Comparison of ENCODE assay signal across 11 cellular contexts in genomic region chr12:94304566-94305061, GRCh38.
A peak's percentile ranks its signal among the peaks of the same experiment; 100 is the strongest.
DNase-seq lines count a peak whose midpoint lies in the region; ATAC-seq and TF ChIP-seq lines count a peak whose summit lies in the region.
"Had no signal": no experiment of that assay in that cellular context is flagged by ENCODE, and none has a peak within 500 bp of the region (broad histone marks: within the 10 kb centered on the region; RNA-seq: fewer than 3 reads in every experiment).

No MANE protein-coding gene starts in this region.

- 32% methylated on average over 3 of the region's 3 CpGs for WGBS in mesenchymal stem cell
- WGBS in esophagus squamous epithelium, 2 donors = 92 to 100% methylated on average over 1 to 3 of the region's 3 CpGs

- H2BK12ac ChIP-seq in mesenchymal stem cell (ENCODE audit: low read length in 2 of 2) = peak overlapping the region; percentile 14 to 37

- no peak overlapping the region for H3K14ac ChIP-seq in mesenchymal stem cell (ENCODE audit: low read length in 2 of 2)

- peaks cover 2% of the 10 kb centered on the region for H3K4me1 ChIP-seq in mesenchymal stem cell (ENCODE audit: control insufficient read depth, insufficient read depth, low read depth, low read length)
- H3K4me1 ChIP-seq in esophagus squamous epithelium = no peaks in the 10 kb centered on the region

- H3K9me3 ChIP-seq in mesenchymal stem cell (ENCODE audit: control insufficient read depth, low read length) (no peaks in the 10 kb centered on the region), esophagus squamous epithelium (no peaks in the 10 kb centered on the region)

- DNase-seq in AG04449 (ENCODE audit: low read depth, low spot score) (peak; percentile 73), H7 (peak; percentile 54), astrocyte of the cerebellum (ENCODE audit: low read depth) (peak; percentile 16), mesenchymal stem cell (peak; percentile 57), NK-92 (lab: John Stamatoyannopoulos, UW; ENCODE audit: unreplicated experiment) (no peak), NCI-H524 (lab: John Stamatoyannopoulos, UW) (no peak), esophagus squamous epithelium (lab: John Stamatoyannopoulos, UW) (no peak)
- DNase-seq: activated effector memory CD4-positive, alpha-beta T cell treated with Interleukin-2 at 50 U/mL for 16 hours; CD4-positive, alpha-beta memory T cell had no signal

- H4K8ac ChIP-seq in mesenchymal stem cell (ENCODE audit: low read length) = no peak overlapping the region

- H3K18ac ChIP-seq in mesenchymal stem cell (ENCODE audit: low read depth in 1 of 2, low read length in 2 of 2) = peak overlapping the region; percentile 34 to 54

- H3K4me2 ChIP-seq in mesenchymal stem cell (ENCODE audit: low read length, poor library complexity, severe bottlenecking) = no peak overlapping the region

- H3K4ac ChIP-seq in mesenchymal stem cell (ENCODE audit: low read depth in 1 of 2, low read length in 2 of 2) = no peak overlapping the region

- H4K91ac ChIP-seq in mesenchymal stem cell (ENCODE audit: low read length) = peak overlapping the region; percentile 84

- no peak for TF ChIP-seq POLR2A in esophagus squamous epithelium (IDR thresholded peaks at IDR 0.05)

- H3K36me3 ChIP-seq in H7 (replicated peaks; ENCODE audit: control insufficient read depth, insufficient read depth, low read length) (peaks cover 4% of the 10 kb centered on the region), mesenchymal stem cell (ENCODE audit: control insufficient read depth in 1 of 2, insufficient read depth in 2 of 2, low read depth in 1 of 2, low read length in 2 of 2) (peaks cover 0 to 85% of the 10 kb centered on the region in 2 experiments), esophagus squamous epithelium (peaks cover 0 to 82% (median 0%) of the 10 kb centered on the region in 3 donors)

- CTCF ChIA-PET in AG04449 (lab: Yijun Ruan, JAX) = interaction anchor here (0.8 to 1.7 kb wide), 3 partner anchors 12 to 130 kb away, joined by 3 read pairs; no protein-coding TSS in a partner anchor

- TF ChIP-seq CTCF in AG04449 (IDR thresholded peaks at IDR 0.05; ENCODE audit: insufficient read depth, low read length, missing control alignments) = no peak
- TF ChIP-seq CTCF in astrocyte of the cerebellum (IDR thresholded peaks at IDR 0.05; ENCODE audit: low read depth, low read length, missing control alignments) = no peak
- no peak for TF ChIP-seq CTCF in esophagus squamous epithelium (IDR thresholded peaks at IDR 0.05)

- H2BK120ac ChIP-seq in mesenchymal stem cell (ENCODE audit: low read depth, low read length) = no peak overlapping the region

- H3K4me3 ChIP-seq in AG04449 (ENCODE audit: low read depth, low read length) (no peak overlapping the region), H7 (ENCODE audit: insufficient read depth, low read depth, low read length) (no peak overlapping the region), astrocyte of the cerebellum (ENCODE audit: low read depth, low read length) (no peak overlapping the region), mesenchymal stem cell (ENCODE audit: insufficient read depth in 1 of 2, low read depth in 1 of 2, low read length in 2 of 2) (no peak overlapping the region), esophagus squamous epithelium (no peak overlapping the region)
- H3K4me3 ChIP-seq: skin epidermis had no signal

- POLR2A ChIA-PET in AG04449 (lab: Yijun Ruan, JAX) = no interaction called here

- in situ Hi-C loops in astrocyte of the cerebellum (cut with HindIII; ENCODE audit: low sequenced_read_pairs) = loop anchor here (5.0 kb wide), 1 partner anchor 52 kb away; no protein-coding TSS in a partner anchor

- no peak overlapping the region for H3K27ac ChIP-seq in mesenchymal stem cell (ENCODE audit: low read length, poor library complexity, severe bottlenecking)
- H3K27ac ChIP-seq in esophagus squamous epithelium = no peak overlapping the region

- no peak overlapping the region for H2BK5ac ChIP-seq in mesenchymal stem cell (ENCODE audit: low read depth, low read length, poor library complexity, severe bottlenecking)

- no peaks in the 10 kb centered on the region for H3K27me3 ChIP-seq in H7 (ENCODE audit: control insufficient read depth, insufficient read depth, low read length)
- H3K27me3 ChIP-seq in mesenchymal stem cell (ENCODE audit: control insufficient read depth in 1 of 2, insufficient read depth in 1 of 2, low read length in 2 of 2) = no peaks in the 10 kb centered on the region
- H3K27me3 ChIP-seq in esophagus squamous epithelium = no peaks in the 10 kb centered on the region

- H2AFZ ChIP-seq in mesenchymal stem cell (ENCODE audit: low read depth, low read length) = no peak overlapping the region

- no peak overlapping the region for H3K23ac ChIP-seq in mesenchymal stem cell (ENCODE audit: low read length in 2 of 2)

- intact Hi-C loops in esophagus squamous epithelium (cut with DNase I) = no loop called here

- no peaks in the 10 kb centered on the region for H3K79me1 ChIP-seq in mesenchymal stem cell (replicated peaks; ENCODE audit: low read length, poor library complexity, severe bottlenecking)

- ATAC-seq in GM21360 (IDR thresholded peaks at IDR 0.05; ENCODE audit: unreplicated experiment) = no peak

- no peak overlapping the region for H2AK5ac ChIP-seq in mesenchymal stem cell (ENCODE audit: low read length, severe bottlenecking)

- no peak overlapping the region for H2BK15ac ChIP-seq in mesenchymal stem cell (ENCODE audit: low read depth, poor library complexity, severe bottlenecking)

- no peak overlapping the region for H3K9ac ChIP-seq in mesenchymal stem cell (ENCODE audit: low read length)

Comparison
In these comparisons a context has a peak if more than half of its experiments do, and no peak if none do; other contexts are left out.
1. DNase-seq: peak in AG04449 (single experiment), H7 (single experiment), astrocyte of the cerebellum (single experiment) and mesenchymal stem cell (single experiment); none in NK-92 (single experiment), NCI-H524 (0 of 2) and esophagus squamous epithelium (single experiment).